ENCODE assay signal across 1 cellular context in the genomic region with DNA sequence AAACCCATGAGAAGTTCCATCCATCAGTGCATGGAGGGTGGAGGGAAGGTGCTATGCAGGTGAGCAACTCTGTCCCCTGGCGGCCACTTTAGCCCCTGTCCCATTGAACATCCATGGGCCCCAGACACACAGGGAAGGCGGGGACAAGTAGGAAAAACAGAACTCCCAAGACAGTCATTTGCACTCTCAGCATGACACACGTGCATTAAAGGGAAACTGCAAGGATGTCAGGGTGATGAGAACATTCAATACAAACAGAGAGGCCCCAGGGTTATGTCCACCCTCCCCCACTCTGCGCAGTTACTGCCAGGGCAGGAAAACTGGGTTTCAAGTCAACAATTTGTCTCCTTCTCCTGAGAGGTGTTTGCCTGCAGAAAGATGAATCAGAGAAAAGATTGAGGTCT.
TF ChIP-seq lines count a peak whose summit lies in the region.

No MANE protein-coding gene starts in this region.

TF ChIP-seq in HEK293, 187 proteins besides CTCF, POLR2A, EP300 and RAD21 (continued from another document):
- TF ChIP-seq, protein P1, sequence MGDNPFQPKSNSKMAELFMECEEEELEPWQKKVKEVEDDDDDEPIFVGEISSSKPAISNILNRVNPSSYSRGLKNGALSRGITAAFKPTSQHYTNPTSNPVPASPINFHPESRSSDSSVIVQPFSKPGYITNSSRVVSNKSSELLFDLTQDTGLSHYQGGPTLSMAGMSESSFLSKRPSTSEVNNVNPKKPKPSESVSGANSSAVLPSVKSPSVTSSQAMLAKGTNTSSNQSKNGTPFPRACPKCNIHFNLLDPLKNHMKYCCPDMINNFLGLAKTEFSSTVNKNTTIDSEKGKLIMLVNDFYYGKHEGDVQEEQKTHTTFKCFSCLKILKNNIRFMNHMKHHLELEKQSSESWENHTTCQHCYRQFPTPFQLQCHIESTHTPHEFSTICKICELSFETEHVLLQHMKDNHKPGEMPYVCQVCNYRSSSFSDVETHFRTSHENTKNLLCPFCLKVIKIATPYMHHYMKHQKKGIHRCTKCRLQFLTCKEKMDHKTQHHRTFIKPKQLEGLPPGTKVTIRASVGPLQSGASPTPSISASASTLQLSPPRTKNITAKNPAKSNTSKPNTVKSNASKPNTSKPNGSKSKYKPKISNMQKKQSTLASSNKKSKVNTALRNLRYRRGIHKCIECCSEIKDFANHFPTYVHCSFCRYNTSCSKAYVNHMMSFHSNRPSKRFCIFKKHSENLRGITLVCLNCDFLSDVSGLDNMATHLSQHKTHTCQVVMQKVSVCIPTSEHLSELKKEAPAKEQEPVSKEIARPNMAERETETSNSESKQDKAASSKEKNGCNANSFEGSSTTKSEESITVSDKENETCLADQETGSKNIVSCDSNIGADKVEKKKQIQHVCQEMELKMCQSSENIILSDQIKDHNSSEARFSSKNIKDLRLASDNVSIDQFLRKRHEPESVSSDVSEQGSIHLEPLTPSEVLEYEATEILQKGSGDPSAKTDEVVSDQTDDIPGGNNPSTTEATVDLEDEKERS (tag by site-specific recombination; IDR thresholded peaks at IDR 0.05), result no peak
- TF ChIP-seq ZBTB20 (tag by site-specific recombination; IDR thresholded peaks at IDR 0.05), result no peak
- TF ChIP-seq ZNF211 (tag by site-specific recombination; IDR thresholded peaks at IDR 0.05; ENCODE audit: low read depth), result no peak
- TF ChIP-seq ZNF354C (tag by site-specific recombination; IDR thresholded peaks at IDR 0.05; ENCODE audit: borderline replicate concordance, low read depth), result no peak
- no peak for TF ChIP-seq ZBTB48 (tag by site-specific recombination; IDR thresholded peaks at IDR 0.05)
- TF ChIP-seq, protein P2, sequence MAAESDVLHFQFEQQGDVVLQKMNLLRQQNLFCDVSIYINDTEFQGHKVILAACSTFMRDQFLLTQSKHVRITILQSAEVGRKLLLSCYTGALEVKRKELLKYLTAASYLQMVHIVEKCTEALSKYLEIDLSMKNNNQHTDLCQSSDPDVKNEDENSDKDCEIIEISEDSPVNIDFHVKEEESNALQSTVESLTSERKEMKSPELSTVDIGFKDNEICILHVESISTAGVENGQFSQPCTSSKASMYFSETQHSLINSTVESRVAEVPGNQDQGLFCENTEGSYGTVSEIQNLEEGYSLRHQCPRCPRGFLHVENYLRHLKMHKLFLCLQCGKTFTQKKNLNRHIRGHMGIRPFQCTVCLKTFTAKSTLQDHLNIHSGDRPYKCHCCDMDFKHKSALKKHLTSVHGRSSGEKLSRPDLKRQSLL (tag by site-specific recombination; IDR thresholded peaks at IDR 0.05), result no peak
- TF ChIP-seq ZBTB44 (tag by site-specific recombination; IDR thresholded peaks at IDR 0.05), result no peak
- TF ChIP-seq ZNF76 (tag by site-specific recombination; IDR thresholded peaks at IDR 0.05; ENCODE audit: borderline replicate concordance, low read depth), result no peak
- TF ChIP-seq ZNF221 (tag by site-specific recombination; IDR thresholded peaks at IDR 0.05; ENCODE audit: borderline replicate concordance), result no peak
- no peak for TF ChIP-seq ZFHX2 (tag by site-specific recombination; conservative IDR thresholded peaks at IDR 0.05)
